1 cellular context compared by ENCODE assay signal in genomic region chr1:1000357-1001056, GRCh38.
TF ChIP-seq lines count a peak whose summit lies in the region.

No MANE protein-coding gene starts in this region.

TF ChIP-seq in HepG2, 621 proteins besides CTCF, POLR2A, EP300 and RAD21 (continued from another document and continues in another):
- TF ChIP-seq E2F2 (CRISPR knock-in tag; IDR thresholded peaks at IDR 0.05; ENCODE audit: borderline replicate concordance), result no peak; the same call in 1 of the 2 replicates
- peak; percentile 51; the same call in 1 of the 2 replicates for TF ChIP-seq CERS6 (CRISPR knock-in tag; IDR thresholded peaks at IDR 0.05)
- TF ChIP-seq ZNF639 (CRISPR knock-in tag; conservative IDR thresholded peaks at IDR 0.05), result peak; percentile 83
- peak; percentile 92 for TF ChIP-seq ZNF800 (CRISPR knock-in tag; IDR thresholded peaks at IDR 0.05)
- no peak for TF ChIP-seq ZNF710 (CRISPR knock-in tag; IDR thresholded peaks at IDR 0.05; ENCODE audit: borderline replicate concordance)
- TF ChIP-seq FOXP1 (IDR thresholded peaks at IDR 0.05), result no peak
- TF ChIP-seq FOXP1 (CRISPR knock-in tag; IDR thresholded peaks at IDR 0.05), result no peak
- TF ChIP-seq BCL3 (CRISPR knock-in tag; IDR thresholded peaks at IDR 0.05), result peak; percentile 82; the same call in 1 of the 2 replicates
- peak; percentile 81 for TF ChIP-seq ZNF143 (CRISPR knock-in tag; IDR thresholded peaks at IDR 0.05)
- TF ChIP-seq NCOA2 (CRISPR knock-in tag; IDR thresholded peaks at IDR 0.05), result peak; percentile 9; the same call in 1 of the 2 replicates
- peak; percentile 98 for TF ChIP-seq JUND (CRISPR knock-in tag; IDR thresholded peaks at IDR 0.05)
- TF ChIP-seq ZBTB40 (IDR thresholded peaks at IDR 0.05), result no peak
- peak; percentile 69; the same call in 1 of the 2 replicates for TF ChIP-seq ZBTB40 (CRISPR knock-in tag; IDR thresholded peaks at IDR 0.05)
- no peak for TF ChIP-seq TRIM24 (CRISPR knock-in tag; IDR thresholded peaks at IDR 0.05)
- TF ChIP-seq TEF (CRISPR knock-in tag; IDR thresholded peaks at IDR 0.05), result no peak; the same call in 1 of the 2 replicates
- TF ChIP-seq MXD3 (CRISPR knock-in tag; IDR thresholded peaks at IDR 0.05), result peak; percentile 92
- TF ChIP-seq PCBP1 (IDR thresholded peaks at IDR 0.05; ENCODE audit: borderline replicate concordance, low read depth, low read length), result no peak
- peak; percentile 66 for TF ChIP-seq ZNF574 (CRISPR knock-in tag; IDR thresholded peaks at IDR 0.05)
- TF ChIP-seq ZNF878 (CRISPR knock-in tag; IDR thresholded peaks at IDR 0.05), result no peak
- no peak for TF ChIP-seq ZNF576 (CRISPR knock-in tag; IDR thresholded peaks at IDR 0.05)
- TF ChIP-seq MLXIP (CRISPR knock-in tag; IDR thresholded peaks at IDR 0.05; ENCODE audit: borderline replicate concordance), result 0 out of 2 replicates have a peak, but pooled peaks have one; percentile 25
